ENCODE assay signal across 24 cellular contexts in the genomic region with DNA sequence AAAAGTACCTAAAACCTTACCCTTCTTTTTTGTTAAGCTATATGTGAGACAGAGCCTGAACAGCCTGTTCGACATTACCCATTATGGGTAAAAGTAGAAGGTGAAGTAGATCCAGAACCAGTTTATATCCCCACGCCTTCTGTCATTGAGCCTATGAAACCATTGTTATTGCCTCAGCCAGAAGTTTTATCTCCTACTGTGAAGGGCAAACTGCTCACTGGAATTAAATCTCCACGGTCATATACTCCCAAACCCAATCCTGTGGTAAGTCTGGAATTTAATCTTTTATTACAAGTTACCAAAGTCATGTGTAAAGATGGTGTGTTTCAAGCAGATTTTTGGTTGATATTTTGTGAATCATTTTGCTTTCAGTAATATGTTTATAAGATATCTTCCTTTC. TPM values are rescaled to one million over a fixed set of nuclear protein-coding genes. Genes with fewer than 3 reads are reported as not detected.
DNase-seq lines count a peak whose midpoint lies in the region; ATAC-seq and TF ChIP-seq lines count a peak whose summit lies in the region.
"Had no signal": no experiment of that assay in that cellular context is flagged by ENCODE, and none has a peak within 500 bp of the region (broad histone marks: within the 10 kb centered on the region; RNA-seq: fewer than 3 reads in every experiment).

No MANE protein-coding gene starts in this region.

- TF ChIP-seq CTCF in type B pancreatic cell (conservative IDR thresholded peaks at IDR 0.05) = no peak

- DNase-seq in left ventricle myocardium superior = no peak
- DNase-seq in left cardiac atrium = no peak
- DNase-seq in M059J (ENCODE audit: low read depth) = peak; percentile 7
- DNase-seq in hepatic stellate cell (ENCODE audit: low spot score) = no peak
- DNase-seq in GM19238 (ENCODE audit: insufficient read length, low spot score) = no peak
- no peak for DNase-seq in type B pancreatic cell (ENCODE audit: extremely low spot score, unreplicated experiment)
- DNase-seq: activated CD4-positive, alpha-beta T cell treated with anti-CD3 and anti-CD28 coated beads, Interleukin-2, amount 50 U/mL, for 48 hours; activated CD8-positive, alpha-beta memory T cell treated with anti-CD3 and anti-CD28 coated beads, Interleukin-2, amount 50 U/mL, for 4 hours; anterior cingulate cortex; kidney; NCI-H1105 treated with DMSO at 0.1 percent for 48 hours; NCI-H2107; NCI-H446; NCI-H774; ovary; spleen; trophoblast cell had no signal

- no peaks in the 10 kb centered on the region for H3K9me3 Mint-ChIP-seq in type B pancreatic cell
- H3K9me3 Mint-ChIP-seq: activated naive CD4-positive, alpha-beta T cell treated with anti-CD3 and anti-CD28 coated beads, Interleukin-2, amount 50 U/mL, for 24 hours; activated T-helper 17 cell treated with anti-CD3 and anti-CD28 coated beads, Interleukin-2, amount 50 U/mL, for 72 hours; IgD-negative memory B cell; nephron had no signal

- no peaks in the 10 kb centered on the region for H3K4me1 Mint-ChIP-seq in type B pancreatic cell (ENCODE audit: unreplicated experiment)
- H3K4me1 Mint-ChIP-seq: activated T-helper 17 cell treated with anti-CD3 and anti-CD28 coated beads, Interleukin-2, amount 50 U/mL, for 72 hours; nephron had no signal

- no peak overlapping the region for H3K27ac Mint-ChIP-seq in type B pancreatic cell
- H3K27ac Mint-ChIP-seq: activated naive CD4-positive, alpha-beta T cell treated with anti-CD3 and anti-CD28 coated beads, Interleukin-2, amount 50 U/mL, for 24 hours; activated T-helper 17 cell treated with anti-CD3 and anti-CD28 coated beads, Interleukin-2, amount 50 U/mL, for 72 hours; IgD-negative memory B cell; nephron had no signal

- intact Hi-C loops in left ventricle myocardium superior (cut with micrococcal nuclease) (no loop called here), left cardiac atrium (cut with DNase I) (loop anchor here in 1 of 2 donors (10.0 kb wide), 1 partner anchor 122 kb away; no protein-coding TSS in a partner anchor)

- no peak overlapping the region for H3K4me3 Mint-ChIP-seq in type B pancreatic cell
- H3K4me3 Mint-ChIP-seq: activated naive CD4-positive, alpha-beta T cell treated with anti-CD3 and anti-CD28 coated beads, Interleukin-2, amount 50 U/mL, for 24 hours; activated T-helper 17 cell treated with anti-CD3 and anti-CD28 coated beads, Interleukin-2, amount 50 U/mL, for 72 hours; IgD-negative memory B cell; nephron had no signal

- peaks cover 16% of the 10 kb centered on the region for H3K36me3 Mint-ChIP-seq in type B pancreatic cell

- peak; percentile 63 for ATAC-seq in left ventricle myocardium superior
- ATAC-seq in left cardiac atrium = no peak
- peak; percentile 25 for ATAC-seq in esophagus mucosa
- no peak for ATAC-seq in HG03571 (IDR thresholded peaks at IDR 0.05; ENCODE audit: unreplicated experiment)
- ATAC-seq: activated CD4-positive, CD25-positive, alpha-beta regulatory T cell treated with anti-CD3 and anti-CD28 coated beads, Interleukin-2, amount 50 U/mL, for 24 hours; activated T-helper 17 cell treated with anti-CD3 and anti-CD28 coated beads, Interleukin-2, amount 50 U/mL, for 72 hours had no signal

- no peaks in the 10 kb centered on the region for H3K27me3 Mint-ChIP-seq in type B pancreatic cell
- H3K27me3 Mint-ChIP-seq: activated naive CD4-positive, alpha-beta T cell treated with anti-CD3 and anti-CD28 coated beads, Interleukin-2, amount 50 U/mL, for 24 hours; activated T-helper 17 cell treated with anti-CD3 and anti-CD28 coated beads, Interleukin-2, amount 50 U/mL, for 72 hours; IgD-negative memory B cell had no signal

RNA-seq across cellular contexts. Expression of a gene that starts 47.1 kb away (rescaled TPM):
- total RNA-seq in left ventricle myocardium superior (17.0 TPM), left cardiac atrium (10 to 100 TPM; 13.9 to 19.0 TPM), esophagus mucosa (26.1 TPM), type B pancreatic cell (ENCODE audit: low replicate concordance) (21.1 and 34.8 TPM in 2 replicates)
- 8.4 and 11.8 TPM in 2 replicates for total RNA-seq in M059J (2014; rRNA removed; shearing (Covaris generic))

Comparison
In these comparisons a context has a peak if more than half of its experiments do, and no peak if none do; other contexts are left out.
1. ATAC-seq: peak in left ventricle myocardium superior (single experiment) and esophagus mucosa (single experiment); none in left cardiac atrium (0 of 2) and HG03571 (single experiment).